ENCODE assay signal across 13 cellular contexts in genomic region chr1:100736766-100737165, GRCh38. TPM values are rescaled to one million over a fixed set of nuclear protein-coding genes. Genes with fewer than 3 reads are reported as not detected.
A peak's percentile ranks its signal among the peaks of the same experiment; 100 is the strongest.
DNase-seq lines count a peak whose midpoint lies in the region; ATAC-seq, FAIRE-seq and TF ChIP-seq lines count a peak whose summit lies in the region.
"Had no signal": no experiment of that assay in that cellular context is flagged by ENCODE, and none has a peak within 500 bp of the region (broad histone marks: within the 10 kb centered on the region; RNA-seq: fewer than 3 reads in every experiment).

No MANE protein-coding gene starts in this region.

- no peaks in the 10 kb centered on the region for H3K27me3 ChIP-seq in HepG2 (ENCODE audit: control insufficient read depth in 1 of 2, insufficient read depth in 2 of 2, low read length in 2 of 2)
- H3K27me3 ChIP-seq: tibial nerve had no signal

- intact Hi-C loops in HepG2 (cut with micrococcal nuclease; ENCODE audit: unreplicated experiment): no loop called here

- TF ChIP-seq CTCF in fibroblast of mammary gland (conservative IDR thresholded peaks at IDR 0.05; ENCODE audit: control insufficient read depth, insufficient read depth, low read depth, low read length) (no peak), HepG2 (CRISPR knock-in tag; IDR thresholded peaks at IDR 0.05) (no peak)

- TF ChIP-seq EP300 in HepG2 (IDR thresholded peaks at IDR 0.05; ENCODE audit: low read depth in 2 of 2, low read length in 2 of 2) (no peak), HepG2 (CRISPR knock-in tag; IDR thresholded peaks at IDR 0.05; ENCODE audit: borderline replicate concordance) (no peak)

- no peak for TF ChIP-seq RAD21 in HepG2 (CRISPR knock-in tag; IDR thresholded peaks at IDR 0.05)

- ATAC-seq in HG02763 (IDR thresholded peaks at IDR 0.05; ENCODE audit: unreplicated experiment): no peak
- no peak for ATAC-seq in HepG2
- ATAC-seq: activated T-cell treated with anti-CD3 and anti-CD28 coated beads, Interleukin-2, amount 50 U/mL, for 72 hours had no signal

- peaks cover 3% of the 10 kb centered on the region for H3K36me3 ChIP-seq in urinary bladder (ENCODE audit: insufficient read depth)
- H3K36me3 ChIP-seq in HepG2 (replicated peaks in 1 of 2; ENCODE audit: control insufficient read depth in 1 of 2, insufficient read depth in 2 of 2, low read length in 2 of 2): no peaks in the 10 kb centered on the region

- H2AFZ ChIP-seq in HepG2 (ENCODE audit: low read length): no peak overlapping the region

- no peaks in the 10 kb centered on the region for H4K20me1 ChIP-seq in HepG2 (ENCODE audit: insufficient read depth, low read length)

- no TSS peak for BruUV-seq in HepG2 (replicated peaks; lab: Mats Ljungman, UMichigan)

- no peak for FAIRE-seq in HepG2 (lab: Jason Lieb, UNC)

- no peaks in the 10 kb centered on the region for H3K4me1 ChIP-seq in urinary bladder (ENCODE audit: insufficient read depth)
- peaks cover 8% of the 10 kb centered on the region for H3K4me1 ChIP-seq in HepG2 (ENCODE audit: insufficient read depth, low read length)

- 10% methylated on average over 1 of the region's 1 CpG for WGBS in urinary bladder
- 0% methylated on average over 1 of the region's 1 CpG for WGBS in HepG2 (ENCODE audit: low lambda C conversion rate)

- H3K4me2 ChIP-seq in HepG2 (ENCODE audit: low read depth, low read length): no peak overlapping the region

- no peaks in the 10 kb centered on the region for H3K79me2 ChIP-seq in HepG2 (ENCODE audit: insufficient read depth, low read length)

- peak overlapping the region; percentile 23 for H3K27ac ChIP-seq in urinary bladder (ENCODE audit: low read depth)
- no peak overlapping the region for H3K27ac ChIP-seq in HepG2 (ENCODE audit: extremely low read length, insufficient read depth, low read length)
- H3K27ac ChIP-seq: tibial nerve had no signal

- DNase-seq in NCI-H82 (lab: John Stamatoyannopoulos, UW) (peak; percentile 9), NCI-H82 treated with DMSO at 0.1 percent for 48 hours (lab: John Stamatoyannopoulos, UW; ENCODE audit: unreplicated experiment) (no peak), RPMI7951 (ENCODE audit: low read depth) (peak; percentile 68), fibroblast of mammary gland (ENCODE audit: low read depth) (peak; percentile 74), MV-4-11 (lab: John Stamatoyannopoulos, UW) (no peak), HepG2 (ENCODE audit: low spot score) (no peak)
- DNase-seq: activated T-cell treated with anti-CD3 and anti-CD28 coated beads, Interleukin-2, amount 50 U/mL, for 72 hours; DND-41; NCI-H526 had no signal

- in situ Hi-C loops in HepG2 (cut with HindIII; ENCODE audit: extremely low pct_ligation_motif_present, low pct_unique_long_range_greater_than_20kb): no loop called here

- POLR2A ChIA-PET in HepG2 (lab: Yijun Ruan, JAX): no interaction called here

- no peak for TF ChIP-seq POLR2A in HepG2 (IDR thresholded peaks at IDR 0.05; ENCODE audit: insufficient read depth in 1 of 2, low read depth in 2 of 2, low read length in 2 of 2)

- no peaks in the 10 kb centered on the region for H3K9me3 ChIP-seq in HepG2 (ENCODE audit: low read length)
- H3K9me3 ChIP-seq: tibial nerve had no signal

- H3K4me3 ChIP-seq in fibroblast of mammary gland (ENCODE audit: control insufficient read depth, low read depth, low read length) (no peak overlapping the region), urinary bladder (ENCODE audit: low read depth, low read length) (no peak overlapping the region), HepG2 (replicated peaks in 1 of 3; ENCODE audit: insufficient read depth in 1 of 3, low read depth in 2 of 3, low read length in 3 of 3) (no peak overlapping the region)
- H3K4me3 ChIP-seq: skin epidermis, tibial nerve had no signal

- CTCF ChIA-PET in HepG2 (lab: Yijun Ruan, JAX; ENCODE audit: low intra/inter-chr PET ratio, low total read pairs): no interaction called here

- no peak overlapping the region for H3K9ac ChIP-seq in HepG2 (ENCODE audit: insufficient read depth, low read depth, low read length)

TF ChIP-seq in HepG2, 621 proteins besides CTCF, POLR2A, EP300 and RAD21 (continues in another document):
- TF ChIP-seq ZNF451 (CRISPR knock-in tag; IDR thresholded peaks at IDR 0.05) (no peak), ZNF331 (CRISPR knock-in tag; IDR thresholded peaks at IDR 0.05) (no peak), BCL6 (CRISPR knock-in tag; IDR thresholded peaks at IDR 0.05) (no peak), ETV5 (CRISPR knock-in tag; IDR thresholded peaks at IDR 0.05; ENCODE audit: borderline replicate concordance) (no peak), PHF20 (CRISPR knock-in tag; IDR thresholded peaks at IDR 0.05) (no peak), ZNF296 (CRISPR knock-in tag; conservative IDR thresholded peaks at IDR 0.05) (no peak), ZNF670 (CRISPR knock-in tag; IDR thresholded peaks at IDR 0.05; ENCODE audit: borderline replicate concordance) (no peak)

RNA-seq across cellular contexts. Expression of gene VCAM1, which starts 17.2 kb away (rescaled TPM):
- 8.5 and 8.6 TPM in 2 replicates for total RNA-seq in RPMI7951 (2014; rRNA removed; shearing (Covaris generic))
- total RNA-seq in urinary bladder (136 TPM), HepG2 (2016; rRNA removed; fragmentation: Illumina TruSeq; extraction: Trizol) (not detected in 2 replicates)
- polyA plus RNA-seq in urinary bladder (13.2 TPM), HepG2 (2011; rRNA removed) (not detected in 2 replicates)
- not detected in 2 replicates for total RNA-seq in HepG2 (2016; cell fraction: cytosol; rRNA removed; fragmentation: Illumina TruSeq; extraction: Trizol; ENCODE audit: low read depth)
- total RNA-seq in HepG2 (2016; cell fraction: insoluble cytoplasmic fraction; rRNA removed; fragmentation: Illumina TruSeq; extraction: Trizol): not detected in 2 replicates
- not detected in 2 replicates for total RNA-seq in HepG2 (2016; cell fraction: membrane; rRNA removed; fragmentation: Illumina TruSeq; extraction: Trizol)
- not detected in 2 replicates for total RNA-seq in HepG2 (2016; cell fraction: nucleus; rRNA removed; fragmentation: Illumina TruSeq; extraction: Trizol)
- polyA plus RNA-seq in HepG2 (2011; cell fraction: cytosol; rRNA removed): not detected in 2 replicates
- polyA plus RNA-seq in HepG2 (2011; cell fraction: nucleus; rRNA removed): not detected in 2 replicates
- 0.05 TPM in 1 of 2 replicates, not detected in the other for polyA plus RNA-seq in HepG2 (2012)
- not detected in 2 replicates for polyA plus RNA-seq in HepG2 (2016; cell fraction: cytosol; fragmentation: Illumina TruSeq; extraction: Trizol; ENCODE audit: low read depth)
- polyA plus RNA-seq in HepG2 (2016; cell fraction: insoluble cytoplasmic fraction; fragmentation: Illumina TruSeq; extraction: Trizol; ENCODE audit: low read depth): not detected in 2 replicates
- not detected in 2 replicates for polyA plus RNA-seq in HepG2 (2016; cell fraction: membrane; fragmentation: Illumina TruSeq; extraction: Trizol; ENCODE audit: low read depth)
- polyA plus RNA-seq in HepG2 (2016; cell fraction: nucleus; fragmentation: Illumina TruSeq; extraction: Trizol; ENCODE audit: insufficient read depth, low read depth): not detected in 2 replicates
- polyA minus RNA-seq in HepG2 (2011; rRNA and poly(A)+ RNA removed; ENCODE audit: low replicate concordance): not detected in 2 replicates
- not detected in 2 replicates for polyA minus RNA-seq in HepG2 (2011; cell fraction: cytosol; rRNA and poly(A)+ RNA removed)
- not detected in 2 replicates for polyA minus RNA-seq in HepG2 (2011; cell fraction: nucleus; rRNA and poly(A)+ RNA removed)

Comparison
In these comparisons a context has a peak if more than half of its experiments do, and no peak if none do; other contexts are left out.
1. DNase-seq: peak in NCI-H82 (single experiment), RPMI7951 (single experiment) and fibroblast of mammary gland (single experiment); none in NCI-H82 treated with DMSO at 0.1 percent for 48 hours (single experiment), MV-4-11 (single experiment) and HepG2 (single experiment).
2. RNA of gene VCAM1, which starts 17.2 kb away (total RNA-seq): 136 TPM in urinary bladder (single experiment); 8.5 to 8.6 TPM in RPMI7951 and not detected in HepG2; every median in the first group is over 10 times any median in the second.